In the genomic region with DNA sequence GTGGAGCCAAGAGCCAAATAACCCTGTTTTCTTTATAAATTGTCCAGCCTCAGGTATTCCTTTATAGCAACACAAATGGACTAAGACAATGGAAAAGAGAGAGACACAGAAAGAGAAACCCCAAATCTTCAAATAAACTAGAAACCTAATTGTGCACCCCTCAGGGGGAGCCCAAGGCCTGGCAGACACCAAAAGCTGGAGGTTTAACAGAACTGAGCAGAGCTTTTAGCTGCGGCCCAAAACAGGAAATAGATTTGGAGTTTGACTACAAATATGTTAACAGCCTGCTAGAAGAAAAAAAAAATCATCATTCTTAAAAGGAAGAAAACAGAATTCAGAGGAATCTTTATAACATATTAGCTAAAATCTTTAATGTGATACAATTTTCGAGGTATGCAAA, we compare ENCODE assay signal across 24 cellular contexts.
"Had no signal": no experiment of that assay in that cellular context is flagged by ENCODE, and none has a peak within 500 bp of the region (broad histone marks: within the 10 kb centered on the region; RNA-seq: fewer than 3 reads in every experiment).

No MANE protein-coding gene starts in this region.

- ATAC-seq: effector memory CD8-positive, alpha-beta T cell; esophagus mucosa; gastrocnemius medialis; heart right ventricle; left cardiac atrium; left lung; left ventricle myocardium superior; lower lobe of right lung; mucosa of descending colon had no signal

- H3K4me3 ChIP-seq: colonic mucosa, esophagus squamous epithelium, gastrocnemius medialis, heart right ventricle, left lung, lower lobe of right lung, mucosa of descending colon had no signal

- H3K9me3 Mint-ChIP-seq: effector memory CD8-positive, alpha-beta T cell; mesothelial cell of epicardium; naive B cell had no signal

- DNase-seq: colonic mucosa; cortex of kidney; effector CD8-positive, alpha-beta T cell; effector memory CD8-positive, alpha-beta T cell; endodermal cell; erythroblast; esophagus squamous epithelium; foreskin fibroblast; foreskin melanocyte; gastrocnemius medialis; glutamatergic neuron; head of caudate nucleus; heart right ventricle; hippocampal formation; left cardiac atrium; left lung; left ventricle myocardium superior; lower lobe of right lung; mesenchymal stem cell; mucosa of descending colon; naive B cell had no signal

- H3K4me3 Mint-ChIP-seq: dendritic cell treated with granulocyte-macrophage colony-stimulating factor and Interleukin-4, amounts not matched to agents 40 ng/mL and 50 ng/mL, for 4 days; effector memory CD8-positive, alpha-beta T cell; endodermal cell; mesothelial cell of epicardium; naive B cell had no signal

- H3K27me3 Mint-ChIP-seq: dendritic cell treated with granulocyte-macrophage colony-stimulating factor and Interleukin-4, amounts not matched to agents 40 ng/mL and 50 ng/mL, for 4 days had no signal

- H3K36me3 ChIP-seq: colonic mucosa, esophagus squamous epithelium, gastrocnemius medialis, heart right ventricle, left lung, lower lobe of right lung had no signal

- H3K4me1 Mint-ChIP-seq: endodermal cell, mesothelial cell of epicardium, naive B cell had no signal

- H3K27me3 ChIP-seq: colonic mucosa, gastrocnemius medialis, left lung had no signal

- H3K36me3 Mint-ChIP-seq: mesothelial cell of epicardium, naive B cell had no signal

- H3K27ac Mint-ChIP-seq: dendritic cell treated with granulocyte-macrophage colony-stimulating factor and Interleukin-4, amounts not matched to agents 40 ng/mL and 50 ng/mL, for 4 days; effector memory CD8-positive, alpha-beta T cell; endodermal cell; mesothelial cell of epicardium; naive B cell had no signal

- H3K27ac ChIP-seq: colonic mucosa, esophagus squamous epithelium, gastrocnemius medialis, heart right ventricle, left lung, lower lobe of right lung had no signal

- H3K9me3 ChIP-seq: colonic mucosa, esophagus squamous epithelium, gastrocnemius medialis, heart right ventricle, left lung, lower lobe of right lung, mucosa of descending colon had no signal

- H3K4me1 ChIP-seq: colonic mucosa, esophagus squamous epithelium, gastrocnemius medialis, heart right ventricle, left lung, lower lobe of right lung had no signal
